In genomic region chr16:90020260-90020837, GRCh38 we compare ENCODE assay signal across 8 cellular contexts. TPM values are rescaled to one million over a fixed set of nuclear protein-coding genes. Genes with fewer than 3 reads are reported as not detected.
DNase-seq lines count a peak whose midpoint lies in the region; ATAC-seq and TF ChIP-seq lines count a peak whose summit lies in the region.

No MANE protein-coding gene starts in this region.

- H3K36me3 ChIP-seq in ACC112 (ENCODE audit: insufficient read depth, low read length), result no peaks in the 10 kb centered on the region
- no peaks in the 10 kb centered on the region for H3K36me3 ChIP-seq in ascending aorta
- no peaks in the 10 kb centered on the region for H3K36me3 ChIP-seq in right lobe of liver
- no peaks in the 10 kb centered on the region for H3K36me3 ChIP-seq in tibial artery

- H3K36me3 Mint-ChIP-seq in H9 (ENCODE audit: insufficient read depth in 1 of 3, low read depth in 3 of 3), result peaks cover 0 to 16% (median 6%) of the 10 kb centered on the region in 3 experiments; a peak in 5 of 7 replicates

- H3K27ac ChIP-seq in ACC112 (ENCODE audit: low read depth, low read length) (no peak overlapping the region), H9 (ENCODE audit: insufficient read length, low read depth, low read length) (peak overlapping the region; percentile 15), ascending aorta (peak overlapping the region; percentile 36 to 43), right lobe of liver (peak overlapping the region in 2 of 3 donors; percentile 6 to 50), tibial artery (no peak overlapping the region)

- H3K4me1 ChIP-seq in ACC112 (ENCODE audit: control insufficient read depth, insufficient read depth, low read length, unreplicated experiment) (peaks cover 17% of the 10 kb centered on the region), H9 (ENCODE audit: insufficient read depth, low read length) (0 out of 2 replicates have a peak, but pooled peaks cover 4% of the 10 kb centered on the region), ascending aorta (peaks cover 12 to 40% of the 10 kb centered on the region in 2 donors), right lobe of liver (peaks cover 0 to 10% (median 3%) of the 10 kb centered on the region in 4 donors), tibial artery (peaks cover 0 to 46% (median 24%) of the 10 kb centered on the region in 4 donors)

- peak overlapping the region; percentile 59 for H3K4me2 ChIP-seq in H9 (ENCODE audit: insufficient read depth, insufficient read length, low read length)

- peaks cover 8% of the 10 kb centered on the region; the same call in 1 of the 2 replicates for H3K27me3 ChIP-seq in ACC112 (ENCODE audit: insufficient read depth, low read length)
- no peaks in the 10 kb centered on the region for H3K27me3 ChIP-seq in H9 (ENCODE audit: insufficient read depth, low read length)
- H3K27me3 ChIP-seq in ascending aorta, result no peaks in the 10 kb centered on the region
- H3K27me3 ChIP-seq in right lobe of liver, result no peaks in the 10 kb centered on the region
- peaks cover 0 to 6% of the 10 kb centered on the region in 2 donors for H3K27me3 ChIP-seq in tibial artery

- H3K9me3 Mint-ChIP-seq in H9, result no peaks in the 10 kb centered on the region; a peak in 1 of 5 replicates

- H3K4me3 ChIP-seq in ACC112 (ENCODE audit: low read depth, low read length), result peak overlapping the region; percentile 89
- peak overlapping the region; percentile 69 to 90 for H3K4me3 ChIP-seq in ascending aorta
- peak overlapping the region in 1 of 3 donors; percentile 64 for H3K4me3 ChIP-seq in right lobe of liver
- H3K4me3 ChIP-seq in tibial artery, result peak overlapping the region in 1 of 2 donors; percentile 77

- H2BK120ac ChIP-seq in H9 (ENCODE audit: low read depth, low read length, poor library complexity, severe bottlenecking), result peak overlapping the region; percentile 92

- no peak for TF ChIP-seq CTCF in H9 (conservative IDR thresholded peaks at IDR 0.05)
- TF ChIP-seq CTCF in ascending aorta (IDR thresholded peaks at IDR 0.05), result no peak
- no peak for TF ChIP-seq CTCF in right lobe of liver (IDR thresholded peaks at IDR 0.05)
- TF ChIP-seq CTCF in tibial artery (IDR thresholded peaks at IDR 0.05), result no peak

- no peak overlapping the region for H2BK5ac ChIP-seq in H9 (ENCODE audit: insufficient read length, low read length)

- no peak overlapping the region for H3K14ac ChIP-seq in H9 (ENCODE audit: insufficient read depth, low read length)

- H4K8ac ChIP-seq in H9 (replicated peaks; ENCODE audit: insufficient read length, low read depth, low read length), result no peak overlapping the region

- H3K9me3 ChIP-seq in H9 (ENCODE audit: control insufficient read depth, low read depth, low read length) (no peaks in the 10 kb centered on the region), ascending aorta (no peaks in the 10 kb centered on the region), right lobe of liver (no peaks in the 10 kb centered on the region), tibial artery (no peaks in the 10 kb centered on the region)

- no peak overlapping the region for H2BK15ac ChIP-seq in H9 (ENCODE audit: low read depth, low read length)

- H3K4me1 Mint-ChIP-seq in H9, result peaks cover 27 to 30% of the 10 kb centered on the region in 2 experiments

- peak overlapping the region; percentile 72 for H2AFZ ChIP-seq in ACC112 (ENCODE audit: low read length, unreplicated experiment)
- no peak overlapping the region for H2AFZ ChIP-seq in H9 (ENCODE audit: low read length)

- H3K27me3 Mint-ChIP-seq in H9 (ENCODE audit: low read depth), result no peaks in the 10 kb centered on the region

- H3K23ac ChIP-seq in H9 (ENCODE audit: insufficient read length, low read depth, low read length), result no peak overlapping the region

- peak overlapping the region; percentile 42 to 99 (median 98) for H3K27ac Mint-ChIP-seq in H9

- H3K79me2 ChIP-seq in ACC112 (ENCODE audit: control insufficient read depth, insufficient read depth, low read length, unreplicated experiment) (peaks cover 11% of the 10 kb centered on the region), H9 (ENCODE audit: insufficient read depth, low read length) (no peaks in the 10 kb centered on the region)

- no peak for TF ChIP-seq POLR2A in right lobe of liver (IDR thresholded peaks at IDR 0.05)

- H2BK20ac ChIP-seq in H9 (ENCODE audit: low read depth, low read length, poor library complexity, severe bottlenecking), result no peak overlapping the region

- H4K5ac ChIP-seq in H9 (ENCODE audit: insufficient read length, low read depth, low read length), result no peak overlapping the region

- no peak overlapping the region for H4K91ac ChIP-seq in H9 (ENCODE audit: insufficient read length, low read depth, low read length)

- no peak for DNase-seq in H9
- no peak for DNase-seq in ascending aorta (ENCODE audit: low spot score in 2 of 2)
- DNase-seq in right lobe of liver, result no peak
- DNase-seq in tibial artery, result no peak
- DNase-seq in NCI-H2029 treated with DMSO at 0.1 percent for 48 hours (lab: John Stamatoyannopoulos, UW), result no peak
- no peak for DNase-seq in SIG-M5 (lab: John Stamatoyannopoulos, UW)

- peak overlapping the region; percentile 42 for H3K9ac ChIP-seq in H9 (ENCODE audit: extremely low read depth, insufficient read length, low read length)

- H3K23me2 ChIP-seq in H9 (ENCODE audit: insufficient read length, low read depth, low read length, poor library complexity, severe bottlenecking), result peaks cover 4% of the 10 kb centered on the region

- no peaks in the 10 kb centered on the region for H4K20me1 ChIP-seq in H9 (ENCODE audit: control insufficient read depth, insufficient read depth, insufficient read length)

- no peak overlapping the region for H2BK12ac ChIP-seq in H9 (ENCODE audit: insufficient read length, low read depth, low read length)

- H3K4ac ChIP-seq in H9 (ENCODE audit: low read depth, low read length), result no peak overlapping the region; the same call in 1 of the 2 replicates

- intact Hi-C loops in ascending aorta (cut with DNase I) (loop anchor here (5.0 kb wide), 1 partner anchor 148 kb away; the partner anchor contains the start of gene TCF25), right lobe of liver (cut with DNase I) (no loop called here), tibial artery (cut with DNase I; ENCODE audit: low total_unique reads) (no loop called here)

- H3K56ac ChIP-seq in H9 (ENCODE audit: insufficient read length, low read depth, low read length), result no peak overlapping the region

- ATAC-seq in right lobe of liver (no peak), GM19035 (IDR thresholded peaks at IDR 0.05; ENCODE audit: unreplicated experiment) (no peak)

- H3K18ac ChIP-seq in H9 (ENCODE audit: insufficient read length, low read depth, low read length), result peak overlapping the region; percentile 59

- no peaks in the 10 kb centered on the region for H3K79me1 ChIP-seq in H9 (ENCODE audit: insufficient read depth, low read depth, low read length, poor library complexity, severe bottlenecking)

- H2AK5ac ChIP-seq in H9 (ENCODE audit: insufficient read length, low read length), result no peak overlapping the region

- no peak overlapping the region for H3T11ph ChIP-seq in H9 (ENCODE audit: low read length)

- WGBS in H9 (ENCODE audit: extremely low coverage, insufficient read length, low lambda C conversion rate), result no CpG with 5 or more reads among the region's 9 CpGs
- WGBS in right lobe of liver (ENCODE audit: insufficient coverage, low coverage, low lambda C conversion rate, missing lambda C conversion rate), result 35% methylated on average over 5 of the region's 9 CpGs

- peak overlapping the region; percentile 78 to 85 for H3K4me3 Mint-ChIP-seq in H9

RNA-seq across cellular contexts. Expression of gene DBNDD1, which starts 1.1 kb away (rescaled TPM):
- total RNA-seq in H9 (2021), result 86.8 and 87.3 TPM in 2 replicates
- 2.7 TPM for total RNA-seq in ascending aorta
- total RNA-seq in right lobe of liver, result 10 to 100 TPM in 3 of 6 experiments, 1 to 10 TPM in 3; 2.6 to 17.5 (median 7.6) TPM

RNA-seq across cellular contexts. Expression of gene PRDM7, which starts 56.8 kb away (rescaled TPM):
- not detected in 2 replicates for total RNA-seq in H9 (2021)
- not detected for total RNA-seq in ascending aorta
- under 1 TPM in 2 of 6 experiments, not detected in 4; 0.09 to 0.12 TPM for total RNA-seq in right lobe of liver

Comparison
In these comparisons a context has a peak if more than half of its experiments do, and no peak if none do; other contexts are left out.
1. H3K27ac ChIP-seq: peak in H9 (single experiment), ascending aorta (2 of 2) and right lobe of liver (2 of 3); none in ACC112 (single experiment) and tibial artery (0 of 2).